9 cellular contexts compared by ENCODE assay signal in the genomic region with DNA sequence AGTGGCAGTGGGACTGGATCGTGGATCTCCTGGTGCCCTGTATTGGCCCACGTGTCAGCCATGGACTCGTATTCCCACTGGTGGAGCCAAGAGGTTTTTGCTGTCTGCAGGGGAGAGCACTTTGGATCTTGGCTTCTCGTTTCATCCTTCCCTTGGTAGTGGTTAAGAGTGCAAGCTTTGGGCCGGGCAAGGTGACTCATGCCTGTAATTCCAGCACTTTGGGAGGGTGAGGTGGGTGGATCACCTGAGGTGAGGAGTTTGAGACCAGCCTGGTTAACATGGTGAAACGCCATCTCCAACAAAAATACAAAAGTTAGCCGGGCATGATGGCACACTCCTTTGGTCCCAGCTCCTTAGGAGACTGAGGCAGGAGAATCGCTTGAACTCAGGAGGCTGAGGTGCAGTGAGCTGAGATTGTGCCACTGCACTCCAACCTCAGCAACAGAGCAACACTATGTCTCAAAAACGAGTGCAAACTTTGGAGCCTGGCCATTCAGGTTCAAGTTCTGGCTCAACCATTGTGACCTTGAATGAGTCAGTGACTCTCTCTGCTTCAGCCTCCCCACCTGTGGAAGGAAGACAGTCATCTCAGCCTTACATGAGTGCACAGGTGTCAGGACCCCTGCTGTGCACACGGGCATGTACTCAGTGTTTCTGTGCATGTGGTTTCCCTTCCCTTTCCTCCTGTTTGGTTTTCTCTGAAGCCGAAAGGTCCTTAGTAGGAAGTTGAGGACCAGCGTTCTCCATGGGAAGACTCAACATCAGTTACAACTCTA. TPM values are rescaled to one million over a fixed set of nuclear protein-coding genes. Genes with fewer than 3 reads are reported as not detected.
A peak's percentile ranks its signal among the peaks of the same experiment; 100 is the strongest.
DNase-seq lines count a peak whose midpoint lies in the region; ATAC-seq and TF ChIP-seq lines count a peak whose summit lies in the region.
"Had no signal": no experiment of that assay in that cellular context is flagged by ENCODE, and none has a peak within 500 bp of the region (broad histone marks: within the 10 kb centered on the region; RNA-seq: fewer than 3 reads in every experiment).

No MANE protein-coding gene starts in this region.

- H3K4me1 Mint-ChIP-seq in CD14-positive monocyte, result peaks cover 76% of the 10 kb centered on the region

- ATAC-seq in HG02884 (IDR thresholded peaks at IDR 0.05; ENCODE audit: unreplicated experiment), result peak; percentile 62

- intact Hi-C loops in CD14-positive monocyte (cut with micrococcal nuclease), result no loop called here

- DNase-seq in CD14-positive monocyte (ENCODE audit: low spot score) (no peak), NAMALWA (ENCODE audit: low spot score) (peak; percentile 91), amygdala (lab: John Stamatoyannopoulos, UW) (no peak), NCI-H1092 treated with DMSO at 0.1 percent for 48 hours (lab: John Stamatoyannopoulos, UW) (no peak), NCI-H1092 (lab: John Stamatoyannopoulos, UW) (no peak), T1000 (lab: John Stamatoyannopoulos, UW) (no peak)
- DNase-seq: OCI-M1 had no signal

- H3K9me3 Mint-ChIP-seq in CD14-positive monocyte, result no peaks in the 10 kb centered on the region

- peak overlapping the region; percentile 19 to 86 (median 76) for H3K27ac Mint-ChIP-seq in CD14-positive monocyte

- TF ChIP-seq CTCF in CD14-positive monocyte (IDR thresholded peaks at IDR 0.05), result no peak

- peaks cover 0 to 3% (median 0%) of the 10 kb centered on the region in 3 donors for H3K27me3 Mint-ChIP-seq in CD14-positive monocyte (ENCODE audit: low read depth in 3 of 3)

- H3K36me3 Mint-ChIP-seq in CD14-positive monocyte, result peaks cover 8 to 21% of the 10 kb centered on the region in 2 donors

- peak; percentile 32 for TF ChIP-seq POLR2A in GM19193 (IDR thresholded peaks at IDR 0.05; ENCODE audit: extremely low read depth, insufficient read depth, insufficient read length)

- peak overlapping the region; percentile 45 to 75 for H3K4me3 Mint-ChIP-seq in CD14-positive monocyte

RNA-seq across cellular contexts. Expression of a gene that starts 57.4 kb away (rescaled TPM):
- polyA plus RNA-seq in CD14-positive monocyte, result 10 to 100 TPM; 19.5 to 35.5 TPM
